Comparison of ENCODE assay signal across 1 cellular context in genomic region chr2:179422037-179422643, GRCh38.
TF ChIP-seq lines count a peak whose summit lies in the region.

No MANE protein-coding gene starts in this region.

TF ChIP-seq in HepG2, 621 proteins besides CTCF, POLR2A, EP300 and RAD21 (continued from another document):
- no peak for TF ChIP-seq RNF219 (CRISPR knock-in tag; IDR thresholded peaks at IDR 0.05)
- no peak for TF ChIP-seq MAFG (CRISPR knock-in tag; IDR thresholded peaks at IDR 0.05)
